ENCODE assay signal across 12 cellular contexts in the genomic region with DNA sequence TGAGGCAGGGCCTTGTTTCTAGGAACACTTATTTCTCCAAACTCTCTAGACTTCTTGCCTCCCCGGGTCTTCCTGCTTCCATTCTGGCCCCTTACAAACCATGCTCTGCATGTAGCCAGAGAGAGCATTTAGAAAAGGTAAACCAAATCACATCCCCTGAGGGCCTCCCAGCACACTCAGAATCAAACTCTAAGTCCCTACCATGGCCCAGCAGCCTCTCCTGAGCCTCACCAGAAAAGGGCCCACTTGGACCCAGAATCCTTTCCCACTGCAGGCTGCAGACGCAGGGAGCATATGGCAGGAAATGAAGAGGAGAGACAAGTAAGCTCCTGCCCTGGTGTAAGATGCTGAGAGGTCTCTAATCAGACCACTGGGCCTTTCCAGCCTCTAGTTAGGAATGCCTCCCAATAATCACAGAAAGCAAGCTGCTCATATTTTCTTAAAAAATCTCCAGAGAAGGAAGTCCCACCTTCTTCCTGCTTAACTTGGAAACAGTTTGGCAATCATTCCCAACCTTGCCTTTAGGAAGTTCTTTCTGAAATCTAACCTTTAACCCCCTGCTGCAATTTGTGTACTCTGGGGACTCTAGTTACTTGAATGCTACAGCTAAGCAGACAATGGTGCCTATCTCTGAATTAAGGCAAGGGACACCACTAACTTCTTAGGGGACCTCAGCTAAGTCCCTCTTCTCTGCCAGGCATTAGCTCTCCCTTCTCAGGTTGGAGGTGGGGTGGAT. TPM values are rescaled to one million over a fixed set of nuclear protein-coding genes. Genes with fewer than 3 reads are reported as not detected.
DNase-seq lines count a peak whose midpoint lies in the region; ATAC-seq, FAIRE-seq and TF ChIP-seq lines count a peak whose summit lies in the region.
"Had no signal": no experiment of that assay in that cellular context is flagged by ENCODE, and none has a peak within 500 bp of the region (broad histone marks: within the 10 kb centered on the region; RNA-seq: fewer than 3 reads in every experiment).

No MANE protein-coding gene starts in this region.

- no peak for TF ChIP-seq EP300 in ovary (IDR thresholded peaks at IDR 0.05)

- H3K9me3 ChIP-seq in body of pancreas (no peaks in the 10 kb centered on the region), kidney (ENCODE audit: control insufficient read depth in 1 of 2, low read length in 2 of 2) (no peaks in the 10 kb centered on the region), skeletal muscle tissue (ENCODE audit: control insufficient read depth in 3 of 3, low read length in 3 of 3) (no peaks in the 10 kb centered on the region), ovary (no peaks in the 10 kb centered on the region)

- ATAC-seq in body of pancreas, result no peak
- no peak for ATAC-seq in GM19328 (IDR thresholded peaks at IDR 0.05; ENCODE audit: unreplicated experiment)

- peak; percentile 21 for DNase-seq in ELF-1 (ENCODE audit: low read depth, low spot score)
- no peak for DNase-seq in body of pancreas
- DNase-seq in kidney, result peak; percentile 49
- DNase-seq in ovary, result no peak
- DNase-seq in occipital lobe (lab: John Stamatoyannopoulos, UW), result no peak
- no peak for DNase-seq in stimulated activated CD4-positive, alpha-beta T cell treated with anti-CD3 and anti-CD28 coated beads, Interleukin-2, amount 100 ng/mL, for 24 hours
- DNase-seq: activated CD4-positive, CD25-positive, alpha-beta regulatory T cell; activated naive CD4-positive, alpha-beta T cell; stimulated activated CD4-positive, alpha-beta T cell treated with anti-CD3 and anti-CD28 coated beads, Interleukin-1b, Interleukin-23, amount 100 ng/mL, for 48 hours had no signal

- TF ChIP-seq CTCF in body of pancreas (IDR thresholded peaks at IDR 0.05), result no peak
- TF ChIP-seq CTCF in kidney (IDR thresholded peaks at IDR 0.05; ENCODE audit: borderline replicate concordance, extremely low read depth, insufficient read depth), result no peak
- no peak for TF ChIP-seq CTCF in ovary (IDR thresholded peaks at IDR 0.05)

- H3K4me1 ChIP-seq in body of pancreas (peaks cover 81% of the 10 kb centered on the region), kidney (ENCODE audit: control insufficient read depth in 1 of 2, insufficient read depth in 1 of 2, low read depth in 1 of 2, low read length in 2 of 2) (peaks cover 68 to 77% of the 10 kb centered on the region in 2 donors), skeletal muscle tissue (ENCODE audit: control insufficient read depth in 3 of 3, insufficient read depth in 3 of 3, low read length in 3 of 3) (peaks cover 80 to 96% (median 90%) of the 10 kb centered on the region in 3 donors), ovary (ENCODE audit: insufficient read depth) (peaks cover 24% of the 10 kb centered on the region)

- H3K36me3 ChIP-seq in body of pancreas (replicated peaks in 1 of 2; ENCODE audit: insufficient read depth in 1 of 2, low read depth in 2 of 2), result peaks cover 4 to 12% of the 10 kb centered on the region in 2 donors
- peaks cover 35 to 64% of the 10 kb centered on the region in 2 donors for H3K36me3 ChIP-seq in kidney (ENCODE audit: control insufficient read depth in 1 of 2, insufficient read depth in 2 of 2, low read length in 2 of 2)
- peaks cover 41 to 62% (median 62%) of the 10 kb centered on the region in 3 donors for H3K36me3 ChIP-seq in skeletal muscle tissue (ENCODE audit: control insufficient read depth in 3 of 3, insufficient read depth in 3 of 3, low read length in 3 of 3)
- H3K36me3 ChIP-seq in ovary, result no peaks in the 10 kb centered on the region

- WGBS in body of pancreas, 2 donors, result 69 to 81% methylated on average over 2 of the region's 2 CpGs
- 64 to 85% (median 73%) methylated on average over 2 of the region's 2 CpGs for WGBS in ovary, 3 donors

- H3K4me3 ChIP-seq in body of pancreas (no peak overlapping the region), kidney (ENCODE audit: low read length in 2 of 2) (peak overlapping the region; percentile 3 to 95), skeletal muscle tissue (ENCODE audit: low read length in 3 of 3) (peak overlapping the region in 2 of 3 donors; percentile 33 to 35), ovary (no peak overlapping the region)

- peak overlapping the region in 1 of 2 donors; percentile 84 for H3K9ac ChIP-seq in kidney (ENCODE audit: low read length in 2 of 2)
- peak overlapping the region; percentile 55 to 98 (median 73) for H3K9ac ChIP-seq in skeletal muscle tissue (ENCODE audit: low read depth in 1 of 3, low read length in 3 of 3)

- intact Hi-C loops in body of pancreas (cut with DNase I), result loop anchor here (5.0 kb wide), 1 partner anchor 53 kb away; no protein-coding TSS in a partner anchor
- intact Hi-C loops in kidney (cut with DNase I), result loop anchor here (10.0 kb wide), 1 partner anchor 105 kb away; no protein-coding TSS in a partner anchor
- intact Hi-C loops in ovary (cut with DNase I), result loop anchor here in 3 of 4 donors (5.0 to 10.0 kb wide), 6 partner anchors 53 to 158 kb away; no protein-coding TSS in a partner anchor

- TF ChIP-seq POLR2A in body of pancreas (IDR thresholded peaks at IDR 0.05) (no peak), ovary (IDR thresholded peaks at IDR 0.05) (no peak)

- no peaks in the 10 kb centered on the region for H3K27me3 ChIP-seq in body of pancreas
- no peaks in the 10 kb centered on the region for H3K27me3 ChIP-seq in skeletal muscle tissue (ENCODE audit: control insufficient read depth in 3 of 3, insufficient read depth in 3 of 3, low read length in 3 of 3)
- no peaks in the 10 kb centered on the region for H3K27me3 ChIP-seq in ovary

- FAIRE-seq in kidney (lab: Jason Lieb, UNC), result no peak

- peak overlapping the region; percentile 7 to 99 (median 98) for H3K27ac ChIP-seq in body of pancreas
- peak overlapping the region; percentile 97 to 99 for H3K27ac ChIP-seq in kidney (ENCODE audit: low read depth in 2 of 2, low read length in 2 of 2)
- peak overlapping the region; percentile 74 for H3K27ac ChIP-seq in skeletal muscle tissue (ENCODE audit: low read depth, low read length)
- no peak overlapping the region for H3K27ac ChIP-seq in ovary
- H3K27ac ChIP-seq: HL-60 had no signal

RNA-seq across cellular contexts. Expression of a gene that starts 4.2 kb away (rescaled TPM):
- total RNA-seq in body of pancreas (10 to 100 TPM; 65.1 to 71.5 TPM), kidney (83.5 TPM), skeletal muscle tissue (56.9 TPM), ovary (10 to 100 TPM; 20.5 to 60.4 (median 44.8) TPM), occipital lobe (73.8 TPM)
- polyA plus RNA-seq in kidney (ENCODE audit: insufficient read depth, low read depth, low replicate concordance) (19.5 TPM), ovary (10 to 100 TPM; 28.7 to 32.9 TPM)

Comparison
In these comparisons a context has a peak if more than half of its experiments do, and no peak if none do; other contexts are left out.
1. DNase-seq: peak in ELF-1 (single experiment) and kidney (single experiment); none in body of pancreas (0 of 4), ovary (0 of 5), occipital lobe (single experiment) and stimulated activated CD4-positive, alpha-beta T cell treated with anti-CD3 and anti-CD28 coated beads, Interleukin-2, amount 100 ng/mL, for 24 hours (0 of 2).
2. H3K27ac ChIP-seq: peak in body of pancreas (4 of 4), kidney (2 of 2) and skeletal muscle tissue (single experiment); none in ovary (0 of 2).
3. H3K4me3 ChIP-seq: peak in kidney (2 of 2) and skeletal muscle tissue (2 of 3); none in body of pancreas (0 of 2) and ovary (single experiment).